In the genomic region with DNA sequence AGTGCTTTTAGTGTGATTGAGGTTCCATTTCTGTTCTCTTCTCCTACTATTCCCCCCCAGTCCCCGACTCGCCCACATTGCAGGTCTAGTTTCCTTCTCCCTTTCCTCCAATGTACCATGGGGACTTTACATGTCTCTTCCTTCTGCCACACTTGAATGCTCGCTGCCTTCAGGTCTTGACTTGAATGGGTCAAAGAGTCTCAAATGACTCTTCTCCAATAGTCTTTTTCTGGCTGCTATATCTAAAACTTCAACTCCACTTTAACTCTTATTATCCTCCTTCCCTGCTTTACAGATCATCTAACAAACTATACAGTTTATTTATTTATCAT, we compare ENCODE assay signal across 1 cellular context.
TF ChIP-seq lines count a peak whose summit lies in the region.

No MANE protein-coding gene starts in this region.

TF ChIP-seq in WTC11, 78 proteins besides CTCF, POLR2A, EP300 and RAD21 (continued from another document):
- TF ChIP-seq, protein P1, sequence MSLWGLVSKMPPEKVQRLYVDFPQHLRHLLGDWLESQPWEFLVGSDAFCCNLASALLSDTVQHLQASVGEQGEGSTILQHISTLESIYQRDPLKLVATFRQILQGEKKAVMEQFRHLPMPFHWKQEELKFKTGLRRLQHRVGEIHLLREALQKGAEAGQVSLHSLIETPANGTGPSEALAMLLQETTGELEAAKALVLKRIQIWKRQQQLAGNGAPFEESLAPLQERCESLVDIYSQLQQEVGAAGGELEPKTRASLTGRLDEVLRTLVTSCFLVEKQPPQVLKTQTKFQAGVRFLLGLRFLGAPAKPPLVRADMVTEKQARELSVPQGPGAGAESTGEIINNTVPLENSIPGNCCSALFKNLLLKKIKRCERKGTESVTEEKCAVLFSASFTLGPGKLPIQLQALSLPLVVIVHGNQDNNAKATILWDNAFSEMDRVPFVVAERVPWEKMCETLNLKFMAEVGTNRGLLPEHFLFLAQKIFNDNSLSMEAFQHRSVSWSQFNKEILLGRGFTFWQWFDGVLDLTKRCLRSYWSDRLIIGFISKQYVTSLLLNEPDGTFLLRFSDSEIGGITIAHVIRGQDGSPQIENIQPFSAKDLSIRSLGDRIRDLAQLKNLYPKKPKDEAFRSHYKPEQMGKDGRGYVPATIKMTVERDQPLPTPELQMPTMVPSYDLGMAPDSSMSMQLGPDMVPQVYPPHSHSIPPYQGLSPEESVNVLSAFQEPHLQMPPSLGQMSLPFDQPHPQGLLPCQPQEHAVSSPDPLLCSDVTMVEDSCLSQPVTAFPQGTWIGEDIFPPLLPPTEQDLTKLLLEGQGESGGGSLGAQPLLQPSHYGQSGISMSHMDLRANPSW (CRISPR knock-in tag; conservative IDR thresholded peaks at IDR 0.05; ENCODE audit: low read depth) = no peak
- no peak for TF ChIP-seq ESRRA (CRISPR knock-in tag; IDR thresholded peaks at IDR 0.05; ENCODE audit: borderline replicate concordance)
